ENCODE assay signal across 16 cellular contexts in the genomic region with DNA sequence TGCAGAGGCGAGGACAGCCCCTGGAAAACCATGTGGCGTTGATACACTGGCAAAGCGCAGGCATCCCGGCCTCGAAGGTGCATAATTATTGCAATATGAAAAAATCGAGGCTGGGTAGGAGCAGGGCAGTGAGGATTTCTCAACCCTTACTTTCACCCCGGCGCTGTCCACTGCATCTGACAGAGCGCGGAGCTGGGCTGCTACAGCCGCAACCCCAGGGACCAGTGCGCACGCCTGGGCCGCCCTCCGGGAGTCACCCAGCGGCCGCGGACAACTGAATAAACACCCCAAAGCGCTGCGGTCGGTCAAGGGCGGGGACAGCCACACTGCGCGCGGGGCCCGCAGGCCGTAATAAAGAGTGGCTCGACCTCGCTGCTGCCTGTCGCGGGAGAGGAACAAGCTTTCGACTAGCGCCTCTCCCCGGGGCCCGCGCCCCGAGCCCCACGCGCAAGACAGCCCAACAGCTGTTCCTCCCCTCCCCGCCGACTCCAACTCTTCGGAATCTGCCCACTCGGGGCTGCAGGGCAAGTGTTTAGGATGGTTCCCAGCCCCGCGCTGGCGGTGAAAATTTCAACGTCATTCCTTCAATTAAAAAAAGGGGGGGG. TPM values are rescaled to one million over a fixed set of nuclear protein-coding genes. Genes with fewer than 3 reads are reported as not detected.
DNase-seq lines count a peak whose midpoint lies in the region; ATAC-seq, FAIRE-seq and TF ChIP-seq lines count a peak whose summit lies in the region.
"Had no signal": no experiment of that assay in that cellular context is flagged by ENCODE, and none has a peak within 500 bp of the region (broad histone marks: within the 10 kb centered on the region; RNA-seq: fewer than 3 reads in every experiment).

No MANE protein-coding gene starts in this region.

- H3K27ac ChIP-seq in K562 (ENCODE audit: extremely low read depth, low read depth, low read length) (no peak overlapping the region), left lung (no peak overlapping the region), testis (peak overlapping the region; percentile 71 to 80)
- H3K27ac ChIP-seq: colonic mucosa, gastrocnemius medialis had no signal

- TF ChIP-seq CTCF in K562 (IDR thresholded peaks at IDR 0.05 in 2 of 3, conservative IDR thresholded peaks at IDR 0.05 in 1 of 3; ENCODE audit: insufficient read depth in 2 of 3, low read depth in 1 of 3, low read length in 3 of 3) (no peak), left lung (IDR thresholded peaks at IDR 0.05) (no peak), testis (IDR thresholded peaks at IDR 0.05) (no peak)

- peaks cover 25% of the 10 kb centered on the region for H3K4me1 Mint-ChIP-seq in activated CD4-positive, alpha-beta T cell treated with anti-CD3 and anti-CD28 coated beads for 36 hours

- H3K4me3 ChIP-seq in K562 (no peak overlapping the region), left lung (no peak overlapping the region), testis (peak overlapping the region; percentile 18 to 75)
- H3K4me3 ChIP-seq: colonic mucosa, gastrocnemius medialis, lung had no signal

- ATAC-seq in activated CD4-positive, alpha-beta T cell treated with anti-CD3 and anti-CD28 coated beads for 36 hours, result no peak
- ATAC-seq in K562 (no peak), left lung (peak; percentile 11), HG02852 (IDR thresholded peaks at IDR 0.05; ENCODE audit: unreplicated experiment) (no peak)
- ATAC-seq: activated CD8-positive, alpha-beta T cell treated with anti-CD3 and anti-CD28 coated beads for 36 hours; gastrocnemius medialis had no signal

- TF ChIP-seq POLR2A in K562 (conservative IDR thresholded peaks at IDR 0.05), result no peak
- no peak for TF ChIP-seq POLR2A in testis (IDR thresholded peaks at IDR 0.05)

- peaks cover 4 to 32% of the 10 kb centered on the region in 2 experiments; a peak in 4 of 5 replicates for H3K4me1 ChIP-seq in K562 (replicated peaks in 1 of 2; ENCODE audit: control insufficient read depth in 2 of 2, insufficient read depth in 2 of 2, low read length in 2 of 2)
- peaks cover 6 to 31% of the 10 kb centered on the region in 2 donors for H3K4me1 ChIP-seq in left lung
- peaks cover 5% of the 10 kb centered on the region for H3K4me1 ChIP-seq in testis
- H3K4me1 ChIP-seq: colonic mucosa had no signal

- in situ Hi-C loops in K562 (cut with MboI), result no loop called here

- CTCF ChIA-PET in activated CD4-positive, alpha-beta T cell treated with anti-CD3 and anti-CD28 coated beads for 36 hours (lab: Charles Lee), result interaction anchor here (0.6 to 1.7 kb wide), 2 partner anchors 9 to 815 kb away, joined by 3 to 4 read pairs; no protein-coding TSS in a partner anchor
- CTCF ChIA-PET in K562 (lab: Yijun Ruan, JAX; ENCODE audit: low intra/inter-chr PET ratio), result no interaction called here

- H3K79me2 ChIP-seq in K562 (ENCODE audit: control insufficient read depth, insufficient read depth, low read length), result peaks cover 23% of the 10 kb centered on the region

- no peaks in the 10 kb centered on the region for H4K20me1 ChIP-seq in K562 (replicated peaks; ENCODE audit: control insufficient read depth, insufficient read depth, low read length)

- no peak for FAIRE-seq in K562 (lab: Jason Lieb, UNC)

- H3K9me3 ChIP-seq in K562 (replicated peaks; ENCODE audit: control insufficient read depth, insufficient read depth, low read depth, low read length) (0 out of 2 replicates have a peak, but pooled peaks cover 6% of the 10 kb centered on the region), left lung (no peaks in the 10 kb centered on the region), testis (no peaks in the 10 kb centered on the region)
- H3K9me3 ChIP-seq: colonic mucosa, gastrocnemius medialis had no signal

- WGBS in K562 (ENCODE audit: insufficient coverage, low coverage, missing lambda C conversion rate), result 95% methylated on average over 20 of the region's 47 CpGs
- WGBS in testis, 2 donors, result 33 to 36% methylated on average over 28 to 47 of the region's 47 CpGs

- no peak overlapping the region for H3K27ac Mint-ChIP-seq in activated CD4-positive, alpha-beta T cell treated with anti-CD3 and anti-CD28 coated beads for 36 hours
- H3K27ac Mint-ChIP-seq: activated CD8-positive, alpha-beta T cell treated with anti-CD3 and anti-CD28 coated beads for 36 hours; activated naive CD8-positive, alpha-beta T cell had no signal

- H3K9me3 Mint-ChIP-seq in activated CD4-positive, alpha-beta T cell treated with anti-CD3 and anti-CD28 coated beads for 36 hours (ENCODE audit: low read depth), result no peaks in the 10 kb centered on the region
- H3K9me3 Mint-ChIP-seq: activated CD8-positive, alpha-beta T cell treated with anti-CD3 and anti-CD28 coated beads for 36 hours had no signal

- no peak overlapping the region for H3K9ac ChIP-seq in K562 (ENCODE audit: insufficient read depth in 1 of 2, low read depth in 2 of 2, low read length in 2 of 2)

- H3K36me3 ChIP-seq in K562 (ENCODE audit: control insufficient read depth, insufficient read depth, low read length) (peaks cover 11% of the 10 kb centered on the region; the same call in 2 of the 3 replicates), left lung (no peaks in the 10 kb centered on the region), testis (ENCODE audit: low read depth, missing control alignments) (no peaks in the 10 kb centered on the region)
- H3K36me3 ChIP-seq: colonic mucosa, gastrocnemius medialis had no signal

- intact Hi-C loops in activated CD4-positive, alpha-beta T cell treated with anti-CD3 and anti-CD28 coated beads for 36 hours (cut with DNase I, micrococcal nuclease), result loop anchor here (5.0 to 10.0 kb wide), 3 partner anchors 356 to 637 kb away; a partner anchor contains a TSS
- intact Hi-C loops in K562 (cut with micrococcal nuclease) (no loop called here), left lung (cut with DNase I) (no loop called here), testis (cut with DNase I; ENCODE audit: low total_unique reads) (no loop called here)

- TF ChIP-seq EP300 in K562 (IDR thresholded peaks at IDR 0.05; ENCODE audit: low read length), result no peak

- H3K36me3 Mint-ChIP-seq in activated CD4-positive, alpha-beta T cell treated with anti-CD3 and anti-CD28 coated beads for 36 hours (ENCODE audit: low read depth), result no peaks in the 10 kb centered on the region
- H3K36me3 Mint-ChIP-seq: activated naive CD8-positive, alpha-beta T cell had no signal

- BruUV-seq in K562 (replicated peaks; lab: Mats Ljungman, UMichigan), result no TSS peak

- H3K27me3 Mint-ChIP-seq in activated CD4-positive, alpha-beta T cell treated with anti-CD3 and anti-CD28 coated beads for 36 hours, result peaks cover 67% of the 10 kb centered on the region

- H3K4me3 Mint-ChIP-seq in activated CD4-positive, alpha-beta T cell treated with anti-CD3 and anti-CD28 coated beads for 36 hours, result no peak overlapping the region
- H3K4me3 Mint-ChIP-seq: activated CD8-positive, alpha-beta T cell treated with anti-CD3 and anti-CD28 coated beads for 36 hours had no signal

- no peaks in the 10 kb centered on the region for H3K9me1 ChIP-seq in K562 (ENCODE audit: control insufficient read depth, insufficient read depth, low read length)

- TF ChIP-seq RAD21 in K562 (CRISPR knock-in tag; conservative IDR thresholded peaks at IDR 0.05 in 1 of 2, IDR thresholded peaks at IDR 0.05 in 1 of 2), result no peak

- no peak overlapping the region for H2AFZ ChIP-seq in K562 (ENCODE audit: low read depth, low read length)

- H3K4me2 ChIP-seq in K562 (ENCODE audit: insufficient read depth, low read length), result no peak overlapping the region

- POLR2A ChIA-PET in activated CD4-positive, alpha-beta T cell treated with anti-CD3 and anti-CD28 coated beads for 36 hours (lab: Charles Lee), result interaction anchor here (1.6 kb wide), 1 partner anchor 24 kb away, joined by 4 read pairs; no protein-coding TSS in a partner anchor
- POLR2A ChIA-PET in K562 (lab: Yijun Ruan, JAX), result interaction anchor here (0.5 kb wide), 1 partner anchor 144 kb away, joined by 4 read pairs; a partner anchor contains a TSS

- DNase-seq in activated CD4-positive, alpha-beta T cell treated with anti-CD3 and anti-CD28 coated beads for 36 hours, result peak; percentile 12
- no peak for DNase-seq in activated CD4-positive, alpha-beta T cell treated with anti-CD3 and anti-CD28 coated beads, Interleukin-2, amount 50 U/mL, for 4 hours
- DNase-seq in K562 (ENCODE audit: extremely low read depth in 1 of 4, low spot score in 3 of 4) (no peak), left lung (no peak), testis (no peak), DMS79 treated with DMSO at 0.1 percent for 48 hours (lab: John Stamatoyannopoulos, UW) (no peak), HT-29 (ENCODE audit: low spot score) (no peak)
- DNase-seq: activated CD8-positive, alpha-beta T cell treated with anti-CD3 and anti-CD28 coated beads for 36 hours; colonic mucosa; gastrocnemius medialis; Kasumi-1; OCI-M1 had no signal

- no peaks in the 10 kb centered on the region for H3K27me3 ChIP-seq in K562 (ENCODE audit: control insufficient read depth in 2 of 2, insufficient read depth in 2 of 2, low read length in 2 of 2)
- peaks cover 82 to 100% of the 10 kb centered on the region in 2 donors for H3K27me3 ChIP-seq in left lung
- H3K27me3 ChIP-seq in testis, result no peaks in the 10 kb centered on the region

RNA-seq across cellular contexts. Expression of a gene that starts 3.6 kb away (rescaled TPM):
- not detected for total RNA-seq in activated CD4-positive, alpha-beta T cell treated with anti-CD3 and anti-CD28 coated beads for 36 hours
- total RNA-seq in K562 (2011; cell fraction: chromatin; rRNA removed; ENCODE audit: low replicate concordance), result 41.5 and 41.9 TPM in 2 replicates
- 28.6 and 32.5 TPM in 2 replicates for total RNA-seq in K562 (2011; cell fraction: nucleolus; rRNA removed)
- total RNA-seq in K562 (2011; cell fraction: nucleoplasm; rRNA removed), result 31.4 and 35.9 TPM in 2 replicates
- total RNA-seq in K562 (2014; rRNA removed) (21.3 and 24.3 TPM in 2 replicates), K562 (2014; rRNA removed; fragmentation: Illumina TruSeq; extraction: Trizol) (18.3 and 19.7 TPM in 2 replicates), K562 (2015; rRNA removed; fragmentation: Illumina TruSeq; extraction: Trizol) (19.4 and 20.2 TPM in 2 replicates), K562 (2021) (27.1 and 29.3 TPM in 2 replicates), left lung (1 to 10 TPM in 1 of 2 donors, under 1 TPM in 1; 0.13 to 3.6 TPM), testis (100 to 1,000 TPM; 189 to 278 TPM)
- polyA plus RNA-seq in K562 (2011; rRNA removed) (19.0 and 24.9 TPM in 2 replicates), K562 (2014; fragmentation: Illumina TruSeq; extraction: Trizol) (32.8 and 33.8 TPM in 2 replicates), K562 (2014; fragmentation: Nextera tagmentation; extraction: Ambion mirVana) (1 to 10 TPM; 7.1 to 7.7 TPM), K562 (2014; rRNA removed) (19.9 and 20.0 TPM in 2 replicates), testis (ENCODE audit: insufficient read depth, low read depth, low replicate concordance) (62.2 TPM)
- 20.1 and 41.9 TPM in 2 replicates for polyA plus RNA-seq in K562 (2011; cell fraction: cytosol; rRNA removed)
- polyA plus RNA-seq in K562 (2011; cell fraction: nucleus; rRNA removed), result 31.6 and 45.8 TPM in 2 replicates
- polyA plus RNA-seq in K562 (2012), result 30.5 and 31.1 TPM in 2 replicates
- polyA minus RNA-seq in K562 (2011; rRNA and poly(A)+ RNA removed), result 24.1 and 25.5 TPM in 2 replicates
- polyA minus RNA-seq in K562 (2011; cell fraction: cytosol; rRNA and poly(A)+ RNA removed), result 34.2 and 39.8 TPM in 2 replicates
- polyA minus RNA-seq in K562 (2011; cell fraction: nucleus; rRNA and poly(A)+ RNA removed), result 21.9 and 22.5 TPM in 2 replicates
- not detected in 2 replicates for total RNA-seq in HT-29 (2014; rRNA removed; shearing (Covaris generic))
- total RNA-seq: activated CD8-positive, alpha-beta T cell treated with anti-CD3 and anti-CD28 coated beads for 36 hours; gastrocnemius medialis; T-helper 2 cell treated with Interferon-gamma antibody and Interleukin-4, amounts not matched to agents 100 ng/mL and 5 ng/mL, for 36 hours had no signal

Comparison
In these comparisons a context has a peak if more than half of its experiments do, and no peak if none do; other contexts are left out.
1. H3K27ac ChIP-seq: peak in testis (2 of 2); none in K562 (single experiment) and left lung (0 of 2).
2. H3K4me3 ChIP-seq: peak in testis (2 of 2); none in K562 (single experiment) and left lung (0 of 2).
3. RNA of a gene that starts 3.6 kb away (total RNA-seq): 189 to 278 TPM in testis; 18.3 to 41.9 TPM in K562, 0.13 to 3.6 TPM in left lung, not detected in activated CD4-positive, alpha-beta T cell treated with anti-CD3 and anti-CD28 coated beads for 36 hours and not detected in HT-29; every median in the first group is over 4 times any median in the second.
4. intact Hi-C loops: an anchor here in activated CD4-positive, alpha-beta T cell treated with anti-CD3 and anti-CD28 coated beads for 36 hours (5.0 to 10.0 kb wide); none called in K562, left lung and testis.